ENCODE assay signal across 8 cellular contexts in the genomic region with DNA sequence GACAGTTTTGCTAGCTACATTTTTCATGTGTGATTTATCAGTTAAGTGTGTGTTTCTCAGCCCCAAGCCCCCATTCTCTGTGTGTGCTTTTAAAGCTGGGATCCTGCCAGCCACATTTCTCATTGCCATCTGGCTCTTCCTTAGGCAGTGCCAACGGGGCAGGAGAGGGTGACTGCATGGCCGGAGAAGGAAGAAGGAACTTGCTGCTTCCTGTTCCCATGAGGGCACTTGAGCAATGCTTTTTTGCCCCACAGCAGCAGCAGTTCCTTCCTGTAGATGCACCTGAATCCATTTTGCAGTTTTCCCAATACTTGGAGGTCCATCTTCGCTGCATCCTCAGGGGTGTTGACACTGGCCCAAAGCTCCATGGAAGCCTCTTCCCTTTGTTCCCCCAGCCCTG. TPM values are rescaled to one million over a fixed set of nuclear protein-coding genes. Genes with fewer than 3 reads are reported as not detected.
DNase-seq lines count a peak whose midpoint lies in the region; ATAC-seq and TF ChIP-seq lines count a peak whose summit lies in the region.

No MANE protein-coding gene starts in this region.

- TF ChIP-seq CTCF in psoas muscle (IDR thresholded peaks at IDR 0.05): no peak

- H3K9me3 Mint-ChIP-seq in T-helper 2 cell treated with Interferon-gamma antibody and Interleukin-4, amounts not matched to agents 5 μg/mL and 100 μg/mL, for 36 hours: no peaks in the 10 kb centered on the region

- no peaks in the 10 kb centered on the region for H3K36me3 ChIP-seq in effector memory CD4-positive, alpha-beta T cell (ENCODE audit: control insufficient read depth, insufficient read depth, low read length)
- H3K36me3 ChIP-seq in psoas muscle (ENCODE audit: insufficient read depth in 1 of 2, low read depth in 1 of 2): no peaks in the 10 kb centered on the region

- peak overlapping the region; percentile 32 for H3K4me3 Mint-ChIP-seq in T-helper 2 cell treated with Interferon-gamma antibody and Interleukin-4, amounts not matched to agents 5 μg/mL and 100 μg/mL, for 36 hours

- H3K27ac ChIP-seq in effector memory CD4-positive, alpha-beta T cell (ENCODE audit: insufficient read depth, low read length, poor library complexity, severe bottlenecking): peak overlapping the region; percentile 60
- H3K27ac ChIP-seq in psoas muscle: peak overlapping the region; percentile 46

- H3K9me3 ChIP-seq in effector memory CD4-positive, alpha-beta T cell (ENCODE audit: control insufficient read depth, low read length): no peaks in the 10 kb centered on the region
- no peaks in the 10 kb centered on the region for H3K9me3 ChIP-seq in psoas muscle

- no peaks in the 10 kb centered on the region for H3K27me3 Mint-ChIP-seq in T-helper 2 cell treated with Interferon-gamma antibody and Interleukin-4, amounts not matched to agents 5 μg/mL and 100 μg/mL, for 36 hours (ENCODE audit: low read depth)

- intact Hi-C loops in psoas muscle (cut with DNase I): no loop called here

- 40 to 55% (median 53%) methylated on average over 3 of the region's 3 CpGs for WGBS in psoas muscle, 3 donors

- H3K4me1 ChIP-seq in effector memory CD4-positive, alpha-beta T cell (ENCODE audit: control insufficient read depth, insufficient read depth, low read length, poor library complexity, severe bottlenecking): peaks cover 53% of the 10 kb centered on the region
- H3K4me1 ChIP-seq in psoas muscle: peaks cover 58% of the 10 kb centered on the region

- peak overlapping the region; percentile 26 for H3K4me3 ChIP-seq in effector memory CD4-positive, alpha-beta T cell (ENCODE audit: insufficient read depth, low read depth, low read length, poor library complexity, severe bottlenecking)
- no peak overlapping the region for H3K4me3 ChIP-seq in psoas muscle

- no peak for DNase-seq in T-helper 2 cell treated with Interferon-gamma antibody and Interleukin-4, amounts not matched to agents 5 μg/mL and 100 μg/mL, for 36 hours (ENCODE audit: low spot score)
- DNase-seq in T-helper 2 cell (no peak), NOMO-1 treated with DMSO at 0.1 percent for 48 hours (lab: John Stamatoyannopoulos, UW; ENCODE audit: unreplicated experiment) (peak; percentile 59), psoas muscle (peak; percentile 37 to 65), COLO668 (lab: John Stamatoyannopoulos, UW; ENCODE audit: unreplicated experiment) (no peak)
- DNase-seq in effector memory CD4-positive, alpha-beta T cell: no peak

- no peaks in the 10 kb centered on the region for H3K27me3 ChIP-seq in effector memory CD4-positive, alpha-beta T cell (replicated peaks; ENCODE audit: control insufficient read depth, insufficient read depth, low read length, poor library complexity, severe bottlenecking)
- no peaks in the 10 kb centered on the region for H3K27me3 ChIP-seq in psoas muscle (ENCODE audit: insufficient read depth in 3 of 3, low read length in 2 of 3)

- no peak overlapping the region for H3K27ac Mint-ChIP-seq in T-helper 2 cell treated with Interferon-gamma antibody and Interleukin-4, amounts not matched to agents 5 μg/mL and 100 μg/mL, for 36 hours

- peak; percentile 37 to 55 (median 48) for ATAC-seq in psoas muscle
- no peak for ATAC-seq in GM21528 (IDR thresholded peaks at IDR 0.05; ENCODE audit: low FRiP score, unreplicated experiment)
- ATAC-seq in HG03521 (IDR thresholded peaks at IDR 0.05; ENCODE audit: unreplicated experiment): no peak

- H3K36me3 Mint-ChIP-seq in T-helper 2 cell treated with Interferon-gamma antibody and Interleukin-4, amounts not matched to agents 5 μg/mL and 100 μg/mL, for 36 hours (ENCODE audit: low read depth): peaks cover 9% of the 10 kb centered on the region

- H3K4me1 Mint-ChIP-seq in T-helper 2 cell treated with Interferon-gamma antibody and Interleukin-4, amounts not matched to agents 5 μg/mL and 100 μg/mL, for 36 hours (ENCODE audit: low read depth): peaks cover 75% of the 10 kb centered on the region

RNA-seq across cellular contexts. Expression of gene TNRC6B, which starts 37.5 kb away (rescaled TPM):
- 10 to 100 TPM; 27.9 to 49.4 (median 32.6) TPM for total RNA-seq in psoas muscle
- 10 to 100 TPM in 1 of 3 donors, 1 to 10 TPM in 2; 2.2 to 17.4 (median 2.5) TPM for polyA plus RNA-seq in psoas muscle

Comparison
In these comparisons a context has a peak if more than half of its experiments do, and no peak if none do; other contexts are left out.
1. DNase-seq: peak in NOMO-1 treated with DMSO at 0.1 percent for 48 hours (single experiment) and psoas muscle (2 of 2); none in T-helper 2 cell treated with Interferon-gamma antibody and Interleukin-4, amounts not matched to agents 5 μg/mL and 100 μg/mL, for 36 hours (single experiment), T-helper 2 cell (0 of 5), effector memory CD4-positive, alpha-beta T cell (0 of 3) and COLO668 (single experiment).
2. ATAC-seq: peak in psoas muscle (4 of 4); none in GM21528 (single experiment) and HG03521 (single experiment).